16 cellular contexts compared by ENCODE assay signal in the genomic region with DNA sequence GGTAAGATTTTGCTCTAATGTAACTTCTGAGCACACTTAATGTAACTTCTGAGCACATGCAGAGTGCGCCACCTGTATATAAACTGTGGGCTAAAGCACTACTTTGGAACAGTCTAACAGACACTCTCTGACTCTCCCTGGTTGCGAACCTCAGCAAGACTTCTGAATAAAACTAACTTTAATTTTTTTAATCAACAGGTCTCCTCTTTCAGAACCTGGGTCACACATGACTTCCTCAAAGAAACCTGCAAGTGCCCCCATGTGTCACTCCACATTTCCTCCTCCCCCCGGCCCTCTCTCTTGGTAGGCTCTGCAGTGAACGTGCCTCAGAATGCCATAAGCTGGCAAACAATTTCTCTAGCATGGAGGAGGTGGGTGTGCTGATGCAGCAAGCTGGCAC.
"Had no signal": no experiment of that assay in that cellular context is flagged by ENCODE, and none has a peak within 500 bp of the region (broad histone marks: within the 10 kb centered on the region; RNA-seq: fewer than 3 reads in every experiment).

No MANE protein-coding gene starts in this region.

- H3K36me3 ChIP-seq: ascending aorta, breast epithelium, lower lobe of right lung, neural progenitor cell, pancreas, sigmoid colon, vagina, WERI-Rb-1 had no signal

- H3K4me2 ChIP-seq: neural progenitor cell had no signal

- FAIRE-seq: pancreas had no signal

- H3K9ac ChIP-seq: neural progenitor cell had no signal

- H3K27ac ChIP-seq: ascending aorta, breast epithelium, gastroesophageal sphincter, heart right ventricle, lower lobe of right lung, neural progenitor cell, pancreas, sigmoid colon, tibial artery, vagina, WERI-Rb-1 had no signal

- ATAC-seq: gastroesophageal sphincter, heart right ventricle, lower lobe of right lung, pancreas had no signal

- H2AFZ ChIP-seq: neural progenitor cell had no signal

- H3K4me1 ChIP-seq: ascending aorta, breast epithelium, pancreas, tibial artery, vagina had no signal

- H3K9me3 ChIP-seq: ascending aorta, breast epithelium, gastroesophageal sphincter, heart right ventricle, lower lobe of right lung, pancreas, sigmoid colon, tibial artery, vagina had no signal

- H3K27ac Mint-ChIP-seq: neural progenitor cell had no signal

- DNase-seq: activated CD8-positive, alpha-beta memory T cell treated with anti-CD3 and anti-CD28 coated beads for 24 hours; activated gamma-delta T cell treated with Interleukin-2 at 50 U/mL for 16 hours; heart right ventricle; left cardiac atrium; lower lobe of right lung; pancreas; sigmoid colon; stimulated activated CD4-positive, alpha-beta T cell treated with anti-CD3 and anti-CD28 coated beads, Interleukin-1b, Interleukin-23, amount 100 ng/mL, for 48 hours; T-helper 9 cell; tibial artery; WERI-Rb-1 had no signal

- H3K27me3 ChIP-seq: ascending aorta, breast epithelium, gastroesophageal sphincter, heart right ventricle, neural progenitor cell, pancreas, sigmoid colon, tibial artery, vagina had no signal

- H3K4me3 Mint-ChIP-seq: neural progenitor cell had no signal

- H3K4me3 ChIP-seq: ascending aorta, breast epithelium, gastroesophageal sphincter, heart right ventricle, lower lobe of right lung, neural progenitor cell, pancreas, sigmoid colon, tibial artery, vagina had no signal
